In genomic region chr5:64680289-64680688, GRCh38 we compare ENCODE assay signal across 16 cellular contexts. TPM values are rescaled to one million over a fixed set of nuclear protein-coding genes. Genes with fewer than 3 reads are reported as not detected.
A peak's percentile ranks its signal among the peaks of the same experiment; 100 is the strongest.
DNase-seq lines count a peak whose midpoint lies in the region; ATAC-seq and TF ChIP-seq lines count a peak whose summit lies in the region.
"Had no signal": no experiment of that assay in that cellular context is flagged by ENCODE, and none has a peak within 500 bp of the region (broad histone marks: within the 10 kb centered on the region; RNA-seq: fewer than 3 reads in every experiment).

No MANE protein-coding gene starts in this region.

- ATAC-seq in gastrocnemius medialis, result no peak
- ATAC-seq in activated CD8-positive, alpha-beta memory T cell treated with anti-CD3 and anti-CD28 coated beads, Interleukin-2, amount 10 ng/mL, durations not matched to agents 7 days and 5 days, result no peak
- ATAC-seq: left lobe of liver had no signal

- H3K9me3 ChIP-seq in GM23248 (ENCODE audit: low read depth), result no peaks in the 10 kb centered on the region
- H3K9me3 ChIP-seq in gastrocnemius medialis, result no peaks in the 10 kb centered on the region

- H3K4me3 ChIP-seq in GM23248 (no peak overlapping the region), gastrocnemius medialis (no peak overlapping the region)

- CTCF ChIA-PET in activated CD8-positive, alpha-beta memory T cell treated with anti-CD3 and anti-CD28 coated beads, Interleukin-2, amount 10 ng/mL, durations not matched to agents 7 days and 5 days (lab: Charles Lee), result interaction anchor here (1.2 kb wide), 1 partner anchor 104 kb away, joined by 3 read pairs; no protein-coding TSS in a partner anchor

- H3K36me3 Mint-ChIP-seq in immature natural killer cell, result no peaks in the 10 kb centered on the region
- no peaks in the 10 kb centered on the region for H3K36me3 Mint-ChIP-seq in activated CD8-positive, alpha-beta memory T cell treated with anti-CD3 and anti-CD28 coated beads, Interleukin-2, amount 10 ng/mL, durations not matched to agents 7 days and 5 days

- H3K4me1 ChIP-seq in GM23248 (ENCODE audit: insufficient read depth) (no peaks in the 10 kb centered on the region), gastrocnemius medialis (no peaks in the 10 kb centered on the region)

- no peaks in the 10 kb centered on the region for H3K79me2 ChIP-seq in GM23248 (ENCODE audit: insufficient read depth)

- TF ChIP-seq POLR2A in gastrocnemius medialis (IDR thresholded peaks at IDR 0.05), result no peak

- H3K9me3 Mint-ChIP-seq in immature natural killer cell, result no peaks in the 10 kb centered on the region
- no peaks in the 10 kb centered on the region for H3K9me3 Mint-ChIP-seq in activated CD8-positive, alpha-beta memory T cell treated with anti-CD3 and anti-CD28 coated beads, Interleukin-2, amount 10 ng/mL, durations not matched to agents 7 days and 5 days (ENCODE audit: low read depth)

- H3K9me2 ChIP-seq in GM23248 (ENCODE audit: insufficient read depth), result no peaks in the 10 kb centered on the region

- no peak overlapping the region for H3K27ac Mint-ChIP-seq in immature natural killer cell
- no peak overlapping the region for H3K27ac Mint-ChIP-seq in activated CD8-positive, alpha-beta memory T cell treated with anti-CD3 and anti-CD28 coated beads, Interleukin-2, amount 10 ng/mL, durations not matched to agents 7 days and 5 days

- WGBS in GM23248 (ENCODE audit: low coverage in 1 of 2, low lambda C conversion rate in 2 of 2, missing lambda C conversion rate in 2 of 2), 2 experiments, result 78 to 85% methylated on average over 4 of the region's 4 CpGs

- no peak overlapping the region for H3K27ac ChIP-seq in GM23248
- H3K27ac ChIP-seq in gastrocnemius medialis, result no peak overlapping the region
- H3K27ac ChIP-seq: HL-60 had no signal

- no peaks in the 10 kb centered on the region for H3K4me1 Mint-ChIP-seq in immature natural killer cell
- H3K4me1 Mint-ChIP-seq in activated CD8-positive, alpha-beta memory T cell treated with anti-CD3 and anti-CD28 coated beads, Interleukin-2, amount 10 ng/mL, durations not matched to agents 7 days and 5 days, result no peaks in the 10 kb centered on the region

- no peak for TF ChIP-seq CTCF in gastrocnemius medialis (IDR thresholded peaks at IDR 0.05 in 4 of 5, conservative IDR thresholded peaks at IDR 0.05 in 1 of 5)

- peaks cover 0 to 16% (median 1%) of the 10 kb centered on the region in 3 donors for H3K27me3 Mint-ChIP-seq in immature natural killer cell (ENCODE audit: low read depth in 3 of 3)
- H3K27me3 Mint-ChIP-seq in activated CD8-positive, alpha-beta memory T cell treated with anti-CD3 and anti-CD28 coated beads, Interleukin-2, amount 10 ng/mL, durations not matched to agents 7 days and 5 days, result peaks cover 5% of the 10 kb centered on the region

- no peaks in the 10 kb centered on the region for H3K36me3 ChIP-seq in GM23248 (ENCODE audit: low read depth)
- no peaks in the 10 kb centered on the region for H3K36me3 ChIP-seq in gastrocnemius medialis

- no peaks in the 10 kb centered on the region for H3F3A ChIP-seq in GM23248 (ENCODE audit: insufficient read depth)

- peak; percentile 49 for DNase-seq in DMS 273 (lab: John Stamatoyannopoulos, UW; ENCODE audit: unreplicated experiment)
- DNase-seq in DMS 273 treated with DMSO at 0.1 percent for 48 hours (lab: John Stamatoyannopoulos, UW), result no peak
- DNase-seq in GM23248, result peak; percentile 6
- peak; percentile 20 for DNase-seq in RPMI7951 (ENCODE audit: low read depth)
- DNase-seq in glomerular visceral epithelial cell (ENCODE audit: extremely low spot score), result peak; percentile 12
- no peak for DNase-seq in gastrocnemius medialis
- no peak for DNase-seq in immature natural killer cell
- no peak for DNase-seq in activated CD8-positive, alpha-beta memory T cell treated with anti-CD3 and anti-CD28 coated beads, Interleukin-2, amount 10 ng/mL, durations not matched to agents 7 days and 5 days
- DNase-seq: 8988T, GDM1, NCI-H2171 treated with DMSO at 0.1 percent for 48 hours had no signal

- in situ Hi-C loops in GM23248 (cut with MboI), result no loop called here
- in situ Hi-C loops in gastrocnemius medialis (cut with MboI; ENCODE audit: low sequenced_read_pairs in 4 of 4), result no loop called here

- H3K27me3 ChIP-seq in GM23248 (replicated peaks; ENCODE audit: insufficient read depth), result peaks cover 4% of the 10 kb centered on the region; the same call in 1 of the 2 replicates
- H3K27me3 ChIP-seq in gastrocnemius medialis, result no peaks in the 10 kb centered on the region

- no peak overlapping the region for H2AFZ ChIP-seq in GM23248

- intact Hi-C loops in gastrocnemius medialis (cut with DNase I; ENCODE audit: low total_unique reads), result no loop called here

- H3K9ac ChIP-seq in GM23248, result no peak overlapping the region

- H3K4me2 ChIP-seq in GM23248 (ENCODE audit: unreplicated experiment), result no peak overlapping the region

- no peaks in the 10 kb centered on the region for H4K20me1 ChIP-seq in GM23248 (ENCODE audit: insufficient read depth)

- H3K4me3 Mint-ChIP-seq in immature natural killer cell, result no peak overlapping the region
- no peak overlapping the region for H3K4me3 Mint-ChIP-seq in activated CD8-positive, alpha-beta memory T cell treated with anti-CD3 and anti-CD28 coated beads, Interleukin-2, amount 10 ng/mL, durations not matched to agents 7 days and 5 days

RNA-seq across cellular contexts. Expression of gene SHISAL2B, which starts 10.0 kb away (rescaled TPM):
- not detected in 2 replicates for total RNA-seq in GM23248 (2014; rRNA removed; shearing (Covaris generic))
- polyA plus RNA-seq in GM23248 (2016; fragmentation: Nextera tagmentation; extraction: Ambion mirVana), result not detected in 2 replicates
- not detected in 2 replicates for total RNA-seq in RPMI7951 (2014; rRNA removed; shearing (Covaris generic))
- not detected for total RNA-seq in gastrocnemius medialis
- polyA plus RNA-seq in immature natural killer cell, result not detected
- not detected for total RNA-seq in activated CD8-positive, alpha-beta memory T cell treated with anti-CD3 and anti-CD28 coated beads, Interleukin-2, amount 10 ng/mL, durations not matched to agents 7 days and 5 days
- total RNA-seq: left lobe of liver, osteocyte, subcutaneous adipose tissue had no signal
- polyA plus RNA-seq: esophagus had no signal

Comparison
In these comparisons a context has a peak if more than half of its experiments do, and no peak if none do; other contexts are left out.
1. DNase-seq: peak in DMS 273 (single experiment), GM23248 (single experiment), RPMI7951 (single experiment) and glomerular visceral epithelial cell (single experiment); none in DMS 273 treated with DMSO at 0.1 percent for 48 hours (single experiment), gastrocnemius medialis (0 of 2), immature natural killer cell (0 of 3) and activated CD8-positive, alpha-beta memory T cell treated with anti-CD3 and anti-CD28 coated beads, Interleukin-2, amount 10 ng/mL, durations not matched to agents 7 days and 5 days (single experiment).